ENCODE assay signal across 18 cellular contexts in the genomic region with DNA sequence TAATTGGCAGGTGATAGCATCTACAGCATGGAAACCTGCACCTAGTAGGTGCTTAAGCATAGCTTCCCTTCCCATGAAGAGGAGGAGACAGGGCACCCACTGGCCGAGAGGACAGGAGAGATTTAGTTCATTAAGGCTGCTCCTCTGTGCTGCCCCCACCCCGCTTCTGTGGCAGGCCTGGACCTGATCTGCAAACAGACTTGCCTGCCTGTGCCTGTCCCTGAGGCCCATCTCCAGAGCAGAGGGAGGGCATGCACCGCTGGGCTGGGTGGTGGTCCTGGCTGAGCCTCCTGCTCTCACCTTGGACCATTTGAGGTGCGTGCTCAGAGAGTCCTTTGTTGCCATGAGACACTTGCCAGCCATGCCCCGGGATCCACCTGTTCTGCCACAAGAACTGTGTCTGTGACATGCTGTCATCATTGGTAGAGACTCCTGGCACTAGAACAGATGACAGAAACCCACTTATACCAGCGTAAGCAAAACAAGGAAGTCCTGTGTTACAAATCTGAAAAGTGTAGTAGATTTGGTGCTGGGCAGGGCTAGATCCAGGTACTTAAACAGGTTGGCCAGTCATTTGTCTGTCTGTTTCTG. TPM values are rescaled to one million over a fixed set of nuclear protein-coding genes. Genes with fewer than 3 reads are reported as not detected.
DNase-seq lines count a peak whose midpoint lies in the region; ATAC-seq and TF ChIP-seq lines count a peak whose summit lies in the region.
"Had no signal": no experiment of that assay in that cellular context is flagged by ENCODE, and none has a peak within 500 bp of the region (broad histone marks: within the 10 kb centered on the region; RNA-seq: fewer than 3 reads in every experiment).

No MANE protein-coding gene starts in this region.

- TF ChIP-seq POLR2A in suprapubic skin (IDR thresholded peaks at IDR 0.05) = no peak

- DNase-seq in NCI-H1694 treated with DMSO at 0.1 percent for 48 hours (lab: John Stamatoyannopoulos, UW) (peak; percentile 70), NCI-H526 treated with DMSO at 0.1 percent for 48 hours (lab: John Stamatoyannopoulos, UW) (peak; percentile 16), epithelial cell of prostate (ENCODE audit: low read depth, low spot score) (no peak), suprapubic skin (ENCODE audit: low spot score in 2 of 2) (no peak), Ammon's horn (ENCODE audit: low spot score) (no peak), LoVo (ENCODE audit: low spot score) (no peak)
- DNase-seq: activated CD4-positive, alpha-beta T cell treated with anti-CD3 and anti-CD28 coated beads, Interleukin-2, amount 10 ng/mL, durations not matched to agents 24 days and 14 days; activated naive CD8-positive, alpha-beta T cell treated with anti-CD3 and anti-CD28 coated beads for 36 hours; Calu3; effector CD4-positive, alpha-beta T cell; foreskin melanocyte; left ventricle myocardium inferior; naive thymus-derived CD4-positive, alpha-beta T cell; NCI-H2081; stimulated activated CD4-positive, alpha-beta T cell treated with anti-CD3 and anti-CD28 coated beads, Interleukin-15, amount 100 ng/mL, for 24 hours; stimulated activated naive CD8-positive, alpha-beta T cell treated with anti-CD3 and anti-CD28 coated beads, Interleukin-15, amount 100 ng/mL, for 72 hours; T-helper 9 cell had no signal

- peaks cover 60% of the 10 kb centered on the region for H3K4me1 ChIP-seq in suprapubic skin
- H3K4me1 ChIP-seq: left ventricle myocardium inferior had no signal

- ATAC-seq in HG02763 (IDR thresholded peaks at IDR 0.05; ENCODE audit: unreplicated experiment) = no peak
- ATAC-seq: naive thymus-derived CD4-positive, alpha-beta T cell; stimulated activated naive CD8-positive, alpha-beta T cell treated with anti-CD3 and anti-CD28 coated beads, Interleukin-15, amount 100 ng/mL, for 72 hours had no signal

- H3K36me3 ChIP-seq in suprapubic skin = peaks cover 10% of the 10 kb centered on the region
- H3K36me3 ChIP-seq: left ventricle myocardium inferior had no signal

- 72% methylated on average over 4 of the region's 6 CpGs for WGBS in suprapubic skin

- no peaks in the 10 kb centered on the region for H3K27me3 ChIP-seq in suprapubic skin

- no peaks in the 10 kb centered on the region for H3K9me3 ChIP-seq in suprapubic skin
- H3K9me3 ChIP-seq: left ventricle myocardium inferior had no signal

- H3K27ac ChIP-seq in epithelial cell of prostate (peak overlapping the region; percentile 45), suprapubic skin (peak overlapping the region; percentile 72)
- H3K27ac ChIP-seq: left ventricle myocardium inferior had no signal

- no peak for TF ChIP-seq EP300 in suprapubic skin (IDR thresholded peaks at IDR 0.05)

- no peak overlapping the region for H3K4me3 ChIP-seq in suprapubic skin
- H3K4me3 ChIP-seq: left ventricle myocardium inferior had no signal

- no peak for TF ChIP-seq CTCF in suprapubic skin (IDR thresholded peaks at IDR 0.05)

RNA-seq across cellular contexts. Expression of a gene that starts 55.5 kb away (rescaled TPM):
- total RNA-seq in suprapubic skin = 100 to 1,000 TPM; 209 to 373 (median 289) TPM

Comparison
In these comparisons a context has a peak if more than half of its experiments do, and no peak if none do; other contexts are left out.
1. DNase-seq: peak in NCI-H1694 treated with DMSO at 0.1 percent for 48 hours (single experiment) and NCI-H526 treated with DMSO at 0.1 percent for 48 hours (single experiment); none in epithelial cell of prostate (single experiment), suprapubic skin (0 of 2), Ammon's horn (single experiment) and LoVo (single experiment).